20 cellular contexts compared by ENCODE assay signal in the genomic region with DNA sequence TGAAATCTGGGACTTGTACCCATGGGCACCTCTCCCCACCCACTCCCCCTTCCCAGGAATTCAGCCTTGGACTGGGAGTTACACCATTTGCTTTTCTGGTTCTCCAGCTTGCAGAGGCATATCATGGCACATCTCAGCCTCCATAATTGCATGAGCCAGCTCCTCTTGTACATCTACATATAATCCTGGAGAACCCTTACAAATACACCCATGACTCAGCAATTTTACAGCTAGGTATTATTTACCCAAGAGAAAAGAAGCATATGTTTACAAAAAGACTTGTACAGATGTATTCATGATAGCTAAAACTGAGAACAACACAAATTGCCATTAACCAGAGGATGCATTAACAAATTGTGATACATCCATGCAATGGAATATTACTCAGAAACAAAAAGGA.
"Had no signal": no experiment of that assay in that cellular context is flagged by ENCODE, and none has a peak within 500 bp of the region (broad histone marks: within the 10 kb centered on the region; RNA-seq: fewer than 3 reads in every experiment).

No MANE protein-coding gene starts in this region.

- FAIRE-seq: endometrium, small intestine had no signal

- ATAC-seq: gastroesophageal sphincter, lower lobe of right lung, natural killer cell had no signal

- H3K4me3 ChIP-seq: esophagus muscularis mucosa, gastroesophageal sphincter, left ventricle myocardium inferior, lower lobe of right lung, ovary, right atrium auricular region, stomach, thoracic aorta, transverse colon had no signal

- H3K36me3 ChIP-seq: esophagus muscularis mucosa, gastroesophageal sphincter, left ventricle myocardium inferior, lower lobe of right lung, ovary, right atrium auricular region, stomach, thoracic aorta, transverse colon had no signal

- H3K27ac ChIP-seq: esophagus muscularis mucosa, gastroesophageal sphincter, left ventricle myocardium inferior, lower lobe of right lung, ovary, right atrium auricular region, stomach, thoracic aorta, transverse colon had no signal

- H3K9me3 ChIP-seq: esophagus muscularis mucosa, gastroesophageal sphincter, left ventricle myocardium inferior, lower lobe of right lung, ovary, right atrium auricular region, stomach, thoracic aorta, transverse colon had no signal

- DNase-seq: cortex of kidney; effector memory CD4-positive, alpha-beta T cell; foreskin fibroblast; glutamatergic neuron; islet precursor cell; left ventricle myocardium inferior; lower lobe of right lung; natural killer cell; ovary; small intestine; stimulated activated CD4-positive, alpha-beta T cell treated with anti-CD3 and anti-CD28 coated beads, Interleukin-12 subunit alpha, Interleukin-12 subunit beta, amount 100 ng/mL, for 4 hours; stimulated activated naive CD4-positive, alpha-beta T cell; stomach; substantia nigra; transverse colon had no signal

- H3K4me1 ChIP-seq: esophagus muscularis mucosa, gastroesophageal sphincter, left ventricle myocardium inferior, lower lobe of right lung, right atrium auricular region, stomach, transverse colon had no signal

- H3K27me3 ChIP-seq: ovary, right atrium auricular region, stomach, transverse colon had no signal
